Comparison of ENCODE assay signal across 20 cellular contexts in genomic region chr7:51035696-51036095, GRCh38.
"Had no signal": no experiment of that assay in that cellular context is flagged by ENCODE, and none has a peak within 500 bp of the region (broad histone marks: within the 10 kb centered on the region; RNA-seq: fewer than 3 reads in every experiment).

No MANE protein-coding gene starts in this region.

- H3K27ac Mint-ChIP-seq: activated B cell treated with CpG ODN at 0.5 μM for 24 hours; activated CD4-positive, alpha-beta memory T cell treated with anti-CD3 and anti-CD28 coated beads for 36 hours; activated CD4-positive, alpha-beta T cell treated with anti-CD3 and anti-CD28 coated beads for 36 hours; activated naive CD4-positive, alpha-beta T cell treated with anti-CD3 and anti-CD28 coated beads, Interleukin-2, amount 10 ng/mL, durations not matched to agents 7 days and 5 days; activated T-cell treated with anti-CD3 and anti-CD28 coated beads, Interleukin-2, amount 50 U/mL, for 72 hours; natural killer cell treated with Interleukin-12 subunit alpha and Interleukin-12 subunit beta and Interleukin-15 and Interleukin-18, amount 100 ng/mL, for 72 hours; T-helper 1 cell treated with Interleukin-12 subunit alpha and Interleukin-12 subunit beta and Interleukin-4 antibody, amounts not matched to agents 30 μg/mL and 1 μg/mL, for 36 hours had no signal

- ATAC-seq: activated CD4-positive, alpha-beta T cell treated with anti-CD3 and anti-CD28 coated beads for 36 hours; activated T-cell treated with anti-CD3 and anti-CD28 coated beads, Interleukin-2, amount 50 U/mL, for 72 hours; left ventricle myocardium superior; natural killer cell treated with Interleukin-12 subunit alpha and Interleukin-12 subunit beta and Interleukin-15 and Interleukin-18, amount 100 ng/mL, for 72 hours had no signal

- H3K9me3 Mint-ChIP-seq: activated B cell treated with CpG ODN at 0.5 μM for 24 hours; activated CD4-positive, alpha-beta memory T cell treated with anti-CD3 and anti-CD28 coated beads for 36 hours; activated naive CD4-positive, alpha-beta T cell treated with anti-CD3 and anti-CD28 coated beads, Interleukin-2, amount 10 ng/mL, durations not matched to agents 7 days and 5 days; activated T-cell treated with anti-CD3 and anti-CD28 coated beads, Interleukin-2, amount 50 U/mL, for 72 hours; natural killer cell treated with Interleukin-12 subunit alpha and Interleukin-12 subunit beta and Interleukin-15 and Interleukin-18, amount 100 ng/mL, for 72 hours; T-helper 1 cell treated with Interleukin-12 subunit alpha and Interleukin-12 subunit beta and Interleukin-4 antibody, amounts not matched to agents 30 μg/mL and 1 μg/mL, for 36 hours; type B pancreatic cell had no signal

- H3K4me1 Mint-ChIP-seq: activated B cell treated with CpG ODN at 0.5 μM for 24 hours; activated CD4-positive, alpha-beta T cell treated with anti-CD3 and anti-CD28 coated beads for 36 hours; activated naive CD4-positive, alpha-beta T cell treated with anti-CD3 and anti-CD28 coated beads, Interleukin-2, amount 10 ng/mL, durations not matched to agents 7 days and 5 days had no signal

- H3K4me3 Mint-ChIP-seq: activated B cell treated with CpG ODN at 0.5 μM for 24 hours; activated CD4-positive, alpha-beta memory T cell treated with anti-CD3 and anti-CD28 coated beads for 36 hours; activated CD4-positive, alpha-beta T cell treated with anti-CD3 and anti-CD28 coated beads for 36 hours; activated naive CD4-positive, alpha-beta T cell treated with anti-CD3 and anti-CD28 coated beads, Interleukin-2, amount 10 ng/mL, durations not matched to agents 7 days and 5 days; activated T-cell treated with anti-CD3 and anti-CD28 coated beads, Interleukin-2, amount 50 U/mL, for 72 hours; natural killer cell treated with Interleukin-12 subunit alpha and Interleukin-12 subunit beta and Interleukin-15 and Interleukin-18, amount 100 ng/mL, for 72 hours; T-helper 1 cell treated with Interleukin-12 subunit alpha and Interleukin-12 subunit beta and Interleukin-4 antibody, amounts not matched to agents 30 μg/mL and 1 μg/mL, for 36 hours; type B pancreatic cell had no signal

- H3K36me3 Mint-ChIP-seq: activated CD4-positive, alpha-beta memory T cell treated with anti-CD3 and anti-CD28 coated beads for 36 hours; activated naive CD4-positive, alpha-beta T cell treated with anti-CD3 and anti-CD28 coated beads, Interleukin-2, amount 10 ng/mL, durations not matched to agents 7 days and 5 days; natural killer cell treated with Interleukin-12 subunit alpha and Interleukin-12 subunit beta and Interleukin-15 and Interleukin-18, amount 100 ng/mL, for 72 hours; type B pancreatic cell had no signal

- DNase-seq: activated B cell treated with CpG ODN at 0.5 μM for 24 hours; activated CD4-positive, alpha-beta memory T cell treated with anti-CD3 and anti-CD28 coated beads for 36 hours; activated CD4-positive, alpha-beta T cell treated with anti-CD3 and anti-CD28 coated beads for 36 hours; activated effector memory CD4-positive, alpha-beta T cell treated with anti-CD3 and anti-CD28 coated beads, Interleukin-2, amount 50 U/mL, for 16 hours; activated naive CD4-positive, alpha-beta T cell treated with anti-CD3 and anti-CD28 coated beads, Interleukin-2, amount 10 ng/mL, durations not matched to agents 7 days and 5 days; activated T-cell treated with anti-CD3 and anti-CD28 coated beads, Interleukin-2, amount 50 U/mL, for 72 hours; anterior cingulate cortex; foreskin melanocyte; left ventricle myocardium superior; mammary epithelial cell; stimulated activated CD4-positive, alpha-beta T cell treated with anti-CD3 and anti-CD28 coated beads, Interleukin-4, amount 100 ng/mL, for 24 hours; stimulated activated naive CD4-positive, alpha-beta T cell treated with Interleukin-2 at 50 U/mL for 16 hours; T1000 had no signal

- H3K27me3 Mint-ChIP-seq: activated B cell treated with CpG ODN at 0.5 μM for 24 hours; activated CD4-positive, alpha-beta T cell treated with anti-CD3 and anti-CD28 coated beads for 36 hours; type B pancreatic cell had no signal

- H3K4me3 ChIP-seq: breast epithelium, coronary artery, esophagus muscularis mucosa, prostate gland had no signal
